1 cellular context compared by ENCODE assay signal in the genomic region with DNA sequence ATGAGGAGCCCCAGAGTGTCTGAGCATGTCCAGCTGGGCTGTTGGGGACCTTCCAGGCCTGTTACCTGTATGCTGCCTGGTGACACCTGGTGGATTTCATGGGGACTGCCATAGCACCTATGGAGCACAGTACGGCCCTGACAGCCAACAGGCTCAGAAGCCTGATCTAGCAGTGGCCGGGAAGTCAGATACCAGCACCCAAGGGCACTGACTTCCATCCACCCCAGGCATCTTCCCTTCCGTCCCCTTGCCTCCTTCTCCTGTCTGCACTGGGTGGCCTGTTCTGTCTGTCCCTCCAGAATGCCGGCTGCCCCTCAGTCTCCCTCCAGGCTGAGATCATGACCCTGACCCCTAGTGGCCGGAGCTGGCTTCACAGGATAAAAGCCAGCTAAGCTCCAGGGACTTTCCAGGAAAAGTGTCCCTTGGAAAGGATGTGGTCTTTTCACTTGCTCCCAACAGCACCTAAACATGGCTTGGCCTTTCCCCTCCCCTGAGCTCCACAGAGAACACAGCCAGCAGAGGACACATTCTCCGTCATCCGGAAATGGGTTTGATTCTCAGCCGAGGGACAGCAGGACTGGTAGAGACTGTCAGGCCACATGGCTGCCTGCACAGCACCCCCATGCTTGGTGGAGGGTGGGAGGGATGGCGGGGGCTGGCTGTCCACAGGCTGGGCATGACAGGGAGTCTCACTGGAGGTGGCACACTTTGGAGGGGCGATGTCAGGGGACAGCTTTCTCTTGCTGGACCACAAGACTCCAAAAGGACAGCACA.
TF ChIP-seq lines count a peak whose summit lies in the region.

No MANE protein-coding gene starts in this region.

TF ChIP-seq in HCT116, 20 proteins besides CTCF, POLR2A, EP300 and RAD21:
- TF ChIP-seq, protein P1, sequence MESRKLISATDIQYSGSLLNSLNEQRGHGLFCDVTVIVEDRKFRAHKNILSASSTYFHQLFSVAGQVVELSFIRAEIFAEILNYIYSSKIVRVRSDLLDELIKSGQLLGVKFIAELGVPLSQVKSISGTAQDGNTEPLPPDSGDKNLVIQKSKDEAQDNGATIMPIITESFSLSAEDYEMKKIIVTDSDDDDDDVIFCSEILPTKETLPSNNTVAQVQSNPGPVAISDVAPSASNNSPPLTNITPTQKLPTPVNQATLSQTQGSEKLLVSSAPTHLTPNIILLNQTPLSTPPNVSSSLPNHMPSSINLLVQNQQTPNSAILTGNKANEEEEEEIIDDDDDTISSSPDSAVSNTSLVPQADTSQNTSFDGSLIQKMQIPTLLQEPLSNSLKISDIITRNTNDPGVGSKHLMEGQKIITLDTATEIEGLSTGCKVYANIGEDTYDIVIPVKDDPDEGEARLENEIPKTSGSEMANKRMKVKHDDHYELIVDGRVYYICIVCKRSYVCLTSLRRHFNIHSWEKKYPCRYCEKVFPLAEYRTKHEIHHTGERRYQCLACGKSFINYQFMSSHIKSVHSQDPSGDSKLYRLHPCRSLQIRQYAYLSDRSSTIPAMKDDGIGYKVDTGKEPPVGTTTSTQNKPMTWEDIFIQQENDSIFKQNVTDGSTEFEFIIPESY (IDR thresholded peaks at IDR 0.05; ENCODE audit: extremely low read depth, insufficient replicate concordance, low read length) = no peak
- no peak for TF ChIP-seq POLR2AphosphoS5 (IDR thresholded peaks at IDR 0.05; ENCODE audit: low read depth, low read length)
- TF ChIP-seq CEBPB (IDR thresholded peaks at IDR 0.05; ENCODE audit: low read depth) = no peak
- no peak for TF ChIP-seq ZNF274 (IDR thresholded peaks at IDR 0.05; ENCODE audit: low read depth, low read length)
- TF ChIP-seq EGR1 (IDR thresholded peaks at IDR 0.05; ENCODE audit: low read depth) = no peak
- TF ChIP-seq SRF (IDR thresholded peaks at IDR 0.05; ENCODE audit: low read depth) = no peak
- TF ChIP-seq SP1 (IDR thresholded peaks at IDR 0.05; ENCODE audit: low read depth) = no peak
- TF ChIP-seq, protein P2, sequence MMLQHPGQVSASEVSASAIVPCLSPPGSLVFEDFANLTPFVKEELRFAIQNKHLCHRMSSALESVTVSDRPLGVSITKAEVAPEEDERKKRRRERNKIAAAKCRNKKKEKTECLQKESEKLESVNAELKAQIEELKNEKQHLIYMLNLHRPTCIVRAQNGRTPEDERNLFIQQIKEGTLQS (IDR thresholded peaks at IDR 0.05) = no peak
- no peak for TF ChIP-seq FOSL1 (IDR thresholded peaks at IDR 0.05; ENCODE audit: low read depth)
- no peak for TF ChIP-seq YY1 (IDR thresholded peaks at IDR 0.05; ENCODE audit: extremely low read depth, insufficient replicate concordance, low read depth, low read length)
- TF ChIP-seq, protein P3, sequence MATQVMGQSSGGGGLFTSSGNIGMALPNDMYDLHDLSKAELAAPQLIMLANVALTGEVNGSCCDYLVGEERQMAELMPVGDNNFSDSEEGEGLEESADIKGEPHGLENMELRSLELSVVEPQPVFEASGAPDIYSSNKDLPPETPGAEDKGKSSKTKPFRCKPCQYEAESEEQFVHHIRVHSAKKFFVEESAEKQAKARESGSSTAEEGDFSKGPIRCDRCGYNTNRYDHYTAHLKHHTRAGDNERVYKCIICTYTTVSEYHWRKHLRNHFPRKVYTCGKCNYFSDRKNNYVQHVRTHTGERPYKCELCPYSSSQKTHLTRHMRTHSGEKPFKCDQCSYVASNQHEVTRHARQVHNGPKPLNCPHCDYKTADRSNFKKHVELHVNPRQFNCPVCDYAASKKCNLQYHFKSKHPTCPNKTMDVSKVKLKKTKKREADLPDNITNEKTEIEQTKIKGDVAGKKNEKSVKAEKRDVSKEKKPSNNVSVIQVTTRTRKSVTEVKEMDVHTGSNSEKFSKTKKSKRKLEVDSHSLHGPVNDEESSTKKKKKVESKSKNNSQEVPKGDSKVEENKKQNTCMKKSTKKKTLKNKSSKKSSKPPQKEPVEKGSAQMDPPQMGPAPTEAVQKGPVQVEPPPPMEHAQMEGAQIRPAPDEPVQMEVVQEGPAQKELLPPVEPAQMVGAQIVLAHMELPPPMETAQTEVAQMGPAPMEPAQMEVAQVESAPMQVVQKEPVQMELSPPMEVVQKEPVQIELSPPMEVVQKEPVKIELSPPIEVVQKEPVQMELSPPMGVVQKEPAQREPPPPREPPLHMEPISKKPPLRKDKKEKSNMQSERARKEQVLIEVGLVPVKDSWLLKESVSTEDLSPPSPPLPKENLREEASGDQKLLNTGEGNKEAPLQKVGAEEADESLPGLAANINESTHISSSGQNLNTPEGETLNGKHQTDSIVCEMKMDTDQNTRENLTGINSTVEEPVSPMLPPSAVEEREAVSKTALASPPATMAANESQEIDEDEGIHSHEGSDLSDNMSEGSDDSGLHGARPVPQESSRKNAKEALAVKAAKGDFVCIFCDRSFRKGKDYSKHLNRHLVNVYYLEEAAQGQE (IDR thresholded peaks at IDR 0.05; ENCODE audit: low read depth) = no peak
- TF ChIP-seq EZH2phosphoT487 (IDR thresholded peaks at IDR 0.05; ENCODE audit: borderline replicate concordance) = no peak
- no peak for TF ChIP-seq ZFX (IDR thresholded peaks at IDR 0.05)
- TF ChIP-seq TCF7L2 (IDR thresholded peaks at IDR 0.05; ENCODE audit: borderline replicate concordance, extremely low read depth, insufficient read depth, insufficient read length) = no peak
- TF ChIP-seq ELF1 (IDR thresholded peaks at IDR 0.05; ENCODE audit: borderline replicate concordance, low read depth) = no peak
- TF ChIP-seq SIN3A (IDR thresholded peaks at IDR 0.05; ENCODE audit: low read depth) = no peak
- no peak for TF ChIP-seq JUND (IDR thresholded peaks at IDR 0.05)
- TF ChIP-seq EZH2 (IDR thresholded peaks at IDR 0.05) = no peak
- TF ChIP-seq CBX3 (IDR thresholded peaks at IDR 0.05; ENCODE audit: low read depth) = no peak
